ENCODE assay signal across 8 cellular contexts in genomic region chr2:101473911-101474751, GRCh38. TPM values are rescaled to one million over a fixed set of nuclear protein-coding genes. Genes with fewer than 3 reads are reported as not detected.
DNase-seq lines count a peak whose midpoint lies in the region; ATAC-seq and TF ChIP-seq lines count a peak whose summit lies in the region.

No MANE protein-coding gene starts in this region.

- peak overlapping the region; percentile 96 for H3K18ac ChIP-seq in neuronal stem cell (ENCODE audit: low read length)

- peak overlapping the region; percentile 56 for H3K4ac ChIP-seq in neuronal stem cell (ENCODE audit: low read length)

- peak overlapping the region; percentile 93 for H2BK120ac ChIP-seq in neuronal stem cell (ENCODE audit: low read depth, low read length)

- no peaks in the 10 kb centered on the region for H3K9me3 ChIP-seq in neuronal stem cell (replicated peaks in 1 of 2; ENCODE audit: control insufficient read depth in 2 of 2, insufficient read depth in 1 of 2, low read depth in 1 of 2, low read length in 2 of 2)

- H3K23ac ChIP-seq in neuronal stem cell (ENCODE audit: low read depth, low read length, poor library complexity), result peak overlapping the region; percentile 43

- no peaks in the 10 kb centered on the region for H3K36me3 ChIP-seq in neuronal stem cell (replicated peaks in 1 of 2; ENCODE audit: control insufficient read depth in 2 of 2, insufficient read depth in 2 of 2, low read length in 2 of 2)

- H2BK5ac ChIP-seq in neuronal stem cell (ENCODE audit: low read length), result peak overlapping the region; percentile 59

- no peak overlapping the region for H3K27ac ChIP-seq in neuronal stem cell (replicated peaks; ENCODE audit: low read length)

- peak; percentile 62 for DNase-seq in COLO668 (lab: John Stamatoyannopoulos, UW; ENCODE audit: unreplicated experiment)
- peak; percentile 18 to 48 for DNase-seq in NCI-H1930 (lab: John Stamatoyannopoulos, UW)
- peak; percentile 13 for DNase-seq in activated effector memory CD4-positive, alpha-beta T cell treated with Interleukin-2 at 50 U/mL for 16 hours
- peak; percentile 42 for DNase-seq in globus pallidus (ENCODE audit: low spot score)
- DNase-seq in neuronal stem cell (ENCODE audit: low spot score), result peak; percentile 41
- DNase-seq in type B pancreatic cell (ENCODE audit: extremely low spot score, unreplicated experiment), result peak; percentile 73
- no peak for DNase-seq in OCI-M1 (lab: John Stamatoyannopoulos, UW)

- H3K4me3 ChIP-seq in neuronal stem cell (ENCODE audit: low read length in 2 of 2), result peak overlapping the region in 1 of 2 donors; percentile 74

- peak overlapping the region; percentile 76 for H2BK15ac ChIP-seq in neuronal stem cell (ENCODE audit: low read length)

- peak overlapping the region; percentile 79 for H2BK12ac ChIP-seq in neuronal stem cell (ENCODE audit: low read length)

- H3K14ac ChIP-seq in neuronal stem cell (ENCODE audit: low read length), result peak overlapping the region; percentile 43

- H3K4me2 ChIP-seq in neuronal stem cell (ENCODE audit: insufficient read depth, low read length, poor library complexity, severe bottlenecking), result peak overlapping the region; percentile 68

- H3K27ac Mint-ChIP-seq in type B pancreatic cell, result peak overlapping the region; percentile 72

- no CpG with 5 or more reads among the region's 94 CpGs for WGBS in neuronal stem cell (ENCODE audit: extremely low coverage in 2 of 2, insufficient read length in 2 of 2, insufficient replicate concordance in 1 of 2), 2 donors

- H2AFZ ChIP-seq in neuronal stem cell (ENCODE audit: low read length), result peak overlapping the region; percentile 56

- H4K91ac ChIP-seq in neuronal stem cell (ENCODE audit: low read depth, low read length, poor library complexity), result no peak overlapping the region

- H3K27me3 Mint-ChIP-seq in type B pancreatic cell, result peaks cover 43% of the 10 kb centered on the region

- H3K4me1 Mint-ChIP-seq in type B pancreatic cell (ENCODE audit: unreplicated experiment), result peaks cover 14% of the 10 kb centered on the region

- H3K9me3 Mint-ChIP-seq in type B pancreatic cell, result no peaks in the 10 kb centered on the region

- peak overlapping the region; percentile 83 for H3K4me3 Mint-ChIP-seq in type B pancreatic cell

- H2AK5ac ChIP-seq in neuronal stem cell (ENCODE audit: low read depth, low read length), result peak overlapping the region; percentile 40

- no peak for ATAC-seq in HG03108 (IDR thresholded peaks at IDR 0.05; ENCODE audit: unreplicated experiment)

- H3K27me3 ChIP-seq in neuronal stem cell (ENCODE audit: control insufficient read depth in 3 of 3, insufficient read depth in 3 of 3, low read depth in 1 of 3, low read length in 3 of 3), result peaks cover 0 to 18% (median 3%) of the 10 kb centered on the region in 3 experiments

- TF ChIP-seq CTCF in type B pancreatic cell (conservative IDR thresholded peaks at IDR 0.05), result no peak

- no peaks in the 10 kb centered on the region for H3K36me3 Mint-ChIP-seq in type B pancreatic cell

- no peaks in the 10 kb centered on the region for H3K79me1 ChIP-seq in neuronal stem cell (ENCODE audit: low read depth, low read length)

- peak overlapping the region; percentile 83 for H3K9ac ChIP-seq in neuronal stem cell (ENCODE audit: low read depth, low read length, poor library complexity)

- peaks cover 0 to 7% of the 10 kb centered on the region in 2 donors for H3K4me1 ChIP-seq in neuronal stem cell (ENCODE audit: control insufficient read depth in 2 of 2, insufficient read depth in 1 of 2, low read depth in 1 of 2, low read length in 2 of 2)

- H4K8ac ChIP-seq in neuronal stem cell (ENCODE audit: low read depth, low read length), result peak overlapping the region; percentile 89

RNA-seq across cellular contexts. Expression of gene RFX8, which starts 0.8 kb away (rescaled TPM):
- polyA plus RNA-seq in neuronal stem cell (2013, experiment 1 of 2), result 0.20 TPM
- 0.07 TPM for polyA plus RNA-seq in neuronal stem cell (2013, experiment 2 of 2)
- total RNA-seq in type B pancreatic cell (ENCODE audit: low replicate concordance), result 1.1 TPM in 1 of 2 replicates, not detected in the other
